20 cellular contexts compared by ENCODE assay signal in genomic region chr2:215489288-215489848, GRCh38.
"Had no signal": no experiment of that assay in that cellular context is flagged by ENCODE, and none has a peak within 500 bp of the region (broad histone marks: within the 10 kb centered on the region; RNA-seq: fewer than 3 reads in every experiment).

No MANE protein-coding gene starts in this region.

- H3K4me3 ChIP-seq: cardiac muscle cell, lung, sigmoid colon, thoracic aorta, upper lobe of right lung had no signal

- H3K9me3 ChIP-seq: sigmoid colon, thoracic aorta, upper lobe of right lung had no signal

- H3K27ac ChIP-seq: cardiac muscle cell, sigmoid colon, thoracic aorta, upper lobe of right lung had no signal

- H3K9me3 Mint-ChIP-seq: activated CD4-positive, alpha-beta memory T cell treated with anti-CD3 and anti-CD28 coated beads, Interleukin-2, amount 10 ng/mL, durations not matched to agents 7 days and 5 days; activated naive CD8-positive, alpha-beta T cell treated with anti-CD3 and anti-CD28 coated beads for 36 hours; nephron; stimulated activated memory B cell treated with anti-CD40 and anti-IgM and Interleukin-4, amounts not matched to agents 10 μg/mL and 1 μg/mL and 100 μg/mL, for 72 hours; T-helper 2 cell treated with Interferon-gamma antibody and Interleukin-4, amounts not matched to agents 5 μg/mL and 100 μg/mL, for 36 hours had no signal

- H3K4me1 Mint-ChIP-seq: activated CD4-positive, alpha-beta memory T cell treated with anti-CD3 and anti-CD28 coated beads, Interleukin-2, amount 10 ng/mL, durations not matched to agents 7 days and 5 days; activated CD8-positive, alpha-beta memory T cell treated with anti-CD3 and anti-CD28 coated beads, Interleukin-2, amount 10 ng/mL, durations not matched to agents 7 days and 5 days; activated naive CD8-positive, alpha-beta T cell treated with anti-CD3 and anti-CD28 coated beads for 36 hours; nephron; stimulated activated memory B cell treated with anti-CD40 and anti-IgM and Interleukin-4, amounts not matched to agents 10 μg/mL and 1 μg/mL and 100 μg/mL, for 72 hours had no signal

- ATAC-seq: activated CD8-positive, alpha-beta memory T cell treated with anti-CD3 and anti-CD28 coated beads, Interleukin-2, amount 10 ng/mL, durations not matched to agents 7 days and 5 days; left colon; stimulated activated memory B cell treated with anti-CD40 and anti-IgM and Interleukin-4, amounts not matched to agents 10 μg/mL and 1 μg/mL and 100 μg/mL, for 72 hours; upper lobe of right lung had no signal

- H3K36me3 ChIP-seq: cardiac muscle cell, sigmoid colon, thoracic aorta, upper lobe of right lung had no signal

- H3K27ac Mint-ChIP-seq: activated CD4-positive, alpha-beta memory T cell treated with anti-CD3 and anti-CD28 coated beads, Interleukin-2, amount 10 ng/mL, durations not matched to agents 7 days and 5 days; activated CD8-positive, alpha-beta memory T cell treated with anti-CD3 and anti-CD28 coated beads, Interleukin-2, amount 10 ng/mL, durations not matched to agents 7 days and 5 days; activated naive CD8-positive, alpha-beta T cell treated with anti-CD3 and anti-CD28 coated beads for 36 hours; nephron; stimulated activated memory B cell treated with anti-CD40 and anti-IgM and Interleukin-4, amounts not matched to agents 10 μg/mL and 1 μg/mL and 100 μg/mL, for 72 hours; T-helper 2 cell treated with Interferon-gamma antibody and Interleukin-4, amounts not matched to agents 5 μg/mL and 100 μg/mL, for 36 hours had no signal

- H3K4me3 Mint-ChIP-seq: activated CD4-positive, alpha-beta memory T cell treated with anti-CD3 and anti-CD28 coated beads, Interleukin-2, amount 10 ng/mL, durations not matched to agents 7 days and 5 days; activated CD8-positive, alpha-beta memory T cell treated with anti-CD3 and anti-CD28 coated beads, Interleukin-2, amount 10 ng/mL, durations not matched to agents 7 days and 5 days; activated naive CD8-positive, alpha-beta T cell treated with anti-CD3 and anti-CD28 coated beads for 36 hours; nephron; stimulated activated memory B cell treated with anti-CD40 and anti-IgM and Interleukin-4, amounts not matched to agents 10 μg/mL and 1 μg/mL and 100 μg/mL, for 72 hours; T-helper 2 cell treated with Interferon-gamma antibody and Interleukin-4, amounts not matched to agents 5 μg/mL and 100 μg/mL, for 36 hours had no signal

- H3K27me3 ChIP-seq: cardiac muscle cell, sigmoid colon, upper lobe of right lung had no signal

- DNase-seq: activated CD4-positive, alpha-beta memory T cell treated with anti-CD3 and anti-CD28 coated beads, Interleukin-2, amount 10 ng/mL, durations not matched to agents 7 days and 5 days; activated CD4-positive, alpha-beta T cell treated with anti-CD3 and anti-CD28 coated beads for 48 hours; activated CD4-positive, CD25-positive, alpha-beta regulatory T cell; activated CD8-positive, alpha-beta memory T cell treated with anti-CD3 and anti-CD28 coated beads, Interleukin-2, amount 10 ng/mL, durations not matched to agents 7 days and 5 days; activated naive CD4-positive, alpha-beta T cell; activated naive CD8-positive, alpha-beta T cell treated with anti-CD3 and anti-CD28 coated beads for 36 hours; amniotic stem cell; dermis blood vessel endothelial cell; effector memory CD4-positive, alpha-beta T cell; left colon; midbrain; sigmoid colon; stimulated activated CD4-positive, alpha-beta T cell treated with anti-CD3 and anti-CD28 coated beads, Interleukin-4, amount 100 ng/mL, for 4 hours; upper lobe of right lung had no signal

- H3K4me1 ChIP-seq: sigmoid colon, upper lobe of right lung had no signal

- H3K36me3 Mint-ChIP-seq: activated CD8-positive, alpha-beta memory T cell treated with anti-CD3 and anti-CD28 coated beads, Interleukin-2, amount 10 ng/mL, durations not matched to agents 7 days and 5 days; activated naive CD8-positive, alpha-beta T cell treated with anti-CD3 and anti-CD28 coated beads for 36 hours; stimulated activated memory B cell treated with anti-CD40 and anti-IgM and Interleukin-4, amounts not matched to agents 10 μg/mL and 1 μg/mL and 100 μg/mL, for 72 hours had no signal
